ENCODE assay signal across 13 cellular contexts in the genomic region with DNA sequence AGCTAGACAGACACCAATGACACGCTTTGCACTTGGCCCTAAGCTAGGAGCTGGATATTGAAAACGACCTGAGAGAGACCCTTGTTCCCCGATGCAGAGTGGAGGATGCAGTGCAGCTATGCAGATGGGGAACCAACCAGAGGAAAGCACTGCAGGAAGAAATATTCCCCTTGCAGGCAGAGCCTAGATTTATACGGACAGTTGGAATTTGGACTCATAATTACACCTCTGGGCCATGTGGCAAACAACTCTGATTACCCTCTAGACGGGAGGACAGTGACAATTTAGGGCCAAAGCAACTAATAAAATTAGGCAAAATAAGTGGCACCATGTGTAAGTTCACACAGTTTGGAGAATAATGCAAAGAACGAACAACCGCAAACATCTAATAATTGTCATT. TPM values are rescaled to one million over a fixed set of nuclear protein-coding genes. Genes with fewer than 3 reads are reported as not detected.
DNase-seq lines count a peak whose midpoint lies in the region; ATAC-seq, FAIRE-seq and TF ChIP-seq lines count a peak whose summit lies in the region.
"Had no signal": no experiment of that assay in that cellular context is flagged by ENCODE, and none has a peak within 500 bp of the region (broad histone marks: within the 10 kb centered on the region; RNA-seq: fewer than 3 reads in every experiment).

No MANE protein-coding gene starts in this region.

- peak; percentile 26 for FAIRE-seq in GM12891 (lab: Jason Lieb, UNC)

- TF ChIP-seq POLR2A in GM12891 (IDR thresholded peaks at IDR 0.05; ENCODE audit: low read depth, low read length), result no peak

- H2AFZ ChIP-seq in hepatocyte (no peak overlapping the region), smooth muscle cell (ENCODE audit: low read depth) (no peak overlapping the region)
- H2AFZ ChIP-seq: GM23338 had no signal

- H3K79me2 ChIP-seq in hepatocyte (peaks cover 77% of the 10 kb centered on the region), smooth muscle cell (ENCODE audit: low read depth) (peaks cover 89% of the 10 kb centered on the region)

- H3F3A ChIP-seq in smooth muscle cell (ENCODE audit: low read depth), result peaks cover 26% of the 10 kb centered on the region

- H3K27me3 ChIP-seq in hepatocyte (no peaks in the 10 kb centered on the region), smooth muscle cell (ENCODE audit: low read depth) (no peaks in the 10 kb centered on the region)
- H3K27me3 ChIP-seq: dorsolateral prefrontal cortex had no signal

- no peaks in the 10 kb centered on the region for H3K36me3 ChIP-seq in hepatocyte (replicated peaks; ENCODE audit: insufficient read depth, low read depth)
- H3K36me3 ChIP-seq in smooth muscle cell (ENCODE audit: low read depth), result no peaks in the 10 kb centered on the region

- no peaks in the 10 kb centered on the region for H3K9me2 ChIP-seq in hepatocyte (replicated peaks; ENCODE audit: insufficient read depth)

- peaks cover 63% of the 10 kb centered on the region for H4K20me1 ChIP-seq in hepatocyte (ENCODE audit: insufficient read depth, poor library complexity, severe bottlenecking)
- peaks cover 96% of the 10 kb centered on the region for H4K20me1 ChIP-seq in smooth muscle cell (ENCODE audit: low read depth)

- peaks cover 30% of the 10 kb centered on the region for H3K4me1 ChIP-seq in hepatocyte (ENCODE audit: insufficient read depth)
- no peaks in the 10 kb centered on the region for H3K4me1 ChIP-seq in smooth muscle cell (ENCODE audit: low read depth)

- no peak for ATAC-seq in omental fat pad (ENCODE audit: low FRiP score)
- no peak for ATAC-seq in HG03196 (IDR thresholded peaks at IDR 0.05; ENCODE audit: unreplicated experiment)
- ATAC-seq: GM23338, sciatic nerve had no signal

- H3K4me3 ChIP-seq in hepatocyte (no peak overlapping the region), smooth muscle cell (no peak overlapping the region)
- H3K4me3 ChIP-seq: dorsolateral prefrontal cortex, GM23338 had no signal

- H3K4me2 ChIP-seq in hepatocyte, result peak overlapping the region; percentile 9
- H3K4me2 ChIP-seq in smooth muscle cell, result peak overlapping the region; percentile 70
- H3K4me2 ChIP-seq: GM23338 had no signal

- no peaks in the 10 kb centered on the region for H3K9me3 ChIP-seq in hepatocyte (ENCODE audit: low read depth)
- no peaks in the 10 kb centered on the region for H3K9me3 ChIP-seq in smooth muscle cell (replicated peaks; ENCODE audit: low read depth)

- peak overlapping the region; percentile 86 for H3K27ac ChIP-seq in hepatocyte
- peak overlapping the region; percentile 97 for H3K27ac ChIP-seq in smooth muscle cell (ENCODE audit: low read depth)
- H3K27ac ChIP-seq: C4-2B, dorsolateral prefrontal cortex had no signal

- WGBS in hepatocyte (ENCODE audit: low lambda C conversion rate, missing lambda C conversion rate), result 53% methylated on average over 7 of the region's 7 CpGs
- 52% methylated on average over 7 of the region's 7 CpGs for WGBS in smooth muscle cell (ENCODE audit: low lambda C conversion rate)

- peak overlapping the region; percentile 68 for H3K9ac ChIP-seq in smooth muscle cell (ENCODE audit: low read depth)

- TF ChIP-seq CTCF in hepatocyte (IDR thresholded peaks at IDR 0.05; ENCODE audit: poor library complexity), result no peak
- no peak for TF ChIP-seq CTCF in smooth muscle cell (IDR thresholded peaks at IDR 0.05; ENCODE audit: borderline replicate concordance, insufficient read depth, poor library complexity, severe bottlenecking)
- TF ChIP-seq CTCF in omental fat pad (IDR thresholded peaks at IDR 0.05), result no peak

- DNase-seq in GM12891 (ENCODE audit: insufficient read length, low spot score), result no peak
- peak; percentile 59 for DNase-seq in SW480 (ENCODE audit: low spot score)
- DNase-seq in hepatocyte (ENCODE audit: low spot score), result no peak
- DNase-seq in smooth muscle cell (lab: John Stamatoyannopoulos, UW; ENCODE audit: unreplicated experiment), result no peak
- DNase-seq in omental fat pad (ENCODE audit: low spot score), result no peak
- no peak for DNase-seq in NCI-H510A (lab: John Stamatoyannopoulos, UW)
- DNase-seq: dorsolateral prefrontal cortex, midbrain, NCI-H748 treated with DMSO at 0.1 percent for 48 hours had no signal

TF ChIP-seq in GM12891, 5 proteins besides CTCF, POLR2A, EP300 and RAD21:
- TF ChIP-seq TAF1 (IDR thresholded peaks at IDR 0.05; ENCODE audit: low read depth, low read length) (no peak), PAX5 (IDR thresholded peaks at IDR 0.05; ENCODE audit: insufficient read depth, low read length, severe bottlenecking) (no peak), SPI1 (IDR thresholded peaks at IDR 0.05; ENCODE audit: low read depth, low read length) (no peak), POU2F2 (IDR thresholded peaks at IDR 0.05; ENCODE audit: low read depth, low read length) (no peak), POLR2AphosphoS5 (IDR thresholded peaks at IDR 0.05; ENCODE audit: low read depth, low read length) (no peak)

RNA-seq across cellular contexts. Expression of a gene that starts 12.3 kb away (rescaled TPM):
- 2.8 TPM for polyA plus RNA-seq in GM12891 (2012; ENCODE audit: low read depth, missing spikeins)
- 6.8 and 9.2 TPM in 2 replicates for total RNA-seq in hepatocyte
- 34.1 and 40.3 TPM in 2 replicates for polyA plus RNA-seq in hepatocyte
- total RNA-seq in smooth muscle cell, result 26.6 and 37.2 TPM in 2 replicates
- 81.9 and 143 TPM in 2 replicates for polyA plus RNA-seq in smooth muscle cell
- total RNA-seq in omental fat pad, result 10 to 100 TPM; 10.4 to 42.7 (median 18.9) TPM
